ENCODE assay signal across 14 cellular contexts in genomic region chr3:194321666-194322640, GRCh38.
DNase-seq lines count a peak whose midpoint lies in the region; TF ChIP-seq lines count a peak whose summit lies in the region.
"Had no signal": no experiment of that assay in that cellular context is flagged by ENCODE, and none has a peak within 500 bp of the region (broad histone marks: within the 10 kb centered on the region; RNA-seq: fewer than 3 reads in every experiment).

No MANE protein-coding gene starts in this region.

- H3K4me3 Mint-ChIP-seq in T-helper 1 cell treated with Interleukin-12 subunit alpha and Interleukin-12 subunit beta and Interleukin-4 antibody, amounts not matched to agents 30 μg/mL and 1 μg/mL, for 36 hours: peak overlapping the region; percentile 52

- H3K36me3 Mint-ChIP-seq in T-helper 1 cell treated with Interleukin-12 subunit alpha and Interleukin-12 subunit beta and Interleukin-4 antibody, amounts not matched to agents 30 μg/mL and 1 μg/mL, for 36 hours (ENCODE audit: low read depth): peaks cover 20% of the 10 kb centered on the region

- H3K9me3 Mint-ChIP-seq in T-helper 1 cell treated with Interleukin-12 subunit alpha and Interleukin-12 subunit beta and Interleukin-4 antibody, amounts not matched to agents 30 μg/mL and 1 μg/mL, for 36 hours: peaks cover 26% of the 10 kb centered on the region

- POLR2A ChIA-PET in HEK293T (lab: Yijun Ruan, JAX): no interaction called here

- H3K27ac Mint-ChIP-seq in T-helper 1 cell treated with Interleukin-12 subunit alpha and Interleukin-12 subunit beta and Interleukin-4 antibody, amounts not matched to agents 30 μg/mL and 1 μg/mL, for 36 hours: no peak overlapping the region

- H3K27ac ChIP-seq in epithelial cell of prostate (peak overlapping the region; percentile 92), skin epidermis (peak overlapping the region in 10 of 21 experiments; percentile 6 to 72 (median 34))
- H3K27ac ChIP-seq: dorsolateral prefrontal cortex, suprapubic skin had no signal

- peak overlapping the region in 5 of 7 experiments; percentile 8 to 22 (median 12) for H3K4me3 ChIP-seq in skin epidermis
- H3K4me3 ChIP-seq: dorsolateral prefrontal cortex, pancreas, suprapubic skin had no signal

- CTCF ChIA-PET in HEK293T (lab: Yijun Ruan, JAX): no interaction called here

- no peak for DNase-seq in T-helper 1 cell
- DNase-seq in NCI-H526 treated with DMSO at 0.1 percent for 48 hours (lab: John Stamatoyannopoulos, UW): peak; percentile 49
- peak; percentile 18 for DNase-seq in epithelial cell of prostate (ENCODE audit: low read depth, low spot score)
- DNase-seq in activated naive CD4-positive, alpha-beta T cell (lab: John Stamatoyannopoulos, UW): no peak
- no peak for DNase-seq in stimulated activated CD4-positive, alpha-beta T cell treated with anti-CD3 and anti-CD28 coated beads, Interleukin-4, amount 100 ng/mL, for 24 hours
- no peak for DNase-seq in HEK293T (ENCODE audit: extremely low spot score)
- DNase-seq: activated CD4-positive, alpha-beta T cell treated with anti-CD3 and anti-CD28 coated beads, Interleukin-2, amount 50 U/mL, for 1 hour; aorta; DMS79; dorsolateral prefrontal cortex had no signal

- peaks cover 9% of the 10 kb centered on the region for H3K4me1 Mint-ChIP-seq in T-helper 1 cell treated with Interleukin-12 subunit alpha and Interleukin-12 subunit beta and Interleukin-4 antibody, amounts not matched to agents 30 μg/mL and 1 μg/mL, for 36 hours (ENCODE audit: low read depth)

- peaks cover 26% of the 10 kb centered on the region for H3K27me3 Mint-ChIP-seq in T-helper 1 cell treated with Interleukin-12 subunit alpha and Interleukin-12 subunit beta and Interleukin-4 antibody, amounts not matched to agents 30 μg/mL and 1 μg/mL, for 36 hours (ENCODE audit: low read depth)

TF ChIP-seq in HEK293T, 16 proteins besides CTCF, POLR2A, EP300 and RAD21:
- TF ChIP-seq FOXM1 (IDR thresholded peaks at IDR 0.05; ENCODE audit: borderline replicate concordance) (no peak), ZNF384 (IDR thresholded peaks at IDR 0.05) (no peak), BHLHE40 (IDR thresholded peaks at IDR 0.05; ENCODE audit: borderline replicate concordance) (no peak), FOXK2 (IDR thresholded peaks at IDR 0.05) (no peak), LEF1 (IDR thresholded peaks at IDR 0.05; ENCODE audit: borderline replicate concordance) (no peak), ELF4 (IDR thresholded peaks at IDR 0.05) (no peak), CTBP1 (IDR thresholded peaks at IDR 0.05; ENCODE audit: borderline replicate concordance) (no peak), ARNT (IDR thresholded peaks at IDR 0.05) (no peak), NFRKB (IDR thresholded peaks at IDR 0.05) (no peak), SP1 (IDR thresholded peaks at IDR 0.05) (no peak), HDGF (IDR thresholded peaks at IDR 0.05; ENCODE audit: borderline replicate concordance) (no peak), SUZ12 (IDR thresholded peaks at IDR 0.05) (no peak), PKNOX1 (IDR thresholded peaks at IDR 0.05) (no peak), L3MBTL2 (conservative IDR thresholded peaks at IDR 0.05) (no peak), TARDBP (IDR thresholded peaks at IDR 0.05) (no peak)

Comparison
In these comparisons a context has a peak if more than half of its experiments do, and no peak if none do; other contexts are left out.
1. DNase-seq: peak in NCI-H526 treated with DMSO at 0.1 percent for 48 hours (single experiment) and epithelial cell of prostate (single experiment); none in T-helper 1 cell (0 of 5), activated naive CD4-positive, alpha-beta T cell (0 of 4), stimulated activated CD4-positive, alpha-beta T cell treated with anti-CD3 and anti-CD28 coated beads, Interleukin-4, amount 100 ng/mL, for 24 hours (single experiment) and HEK293T (single experiment).